8 cellular contexts compared by ENCODE assay signal in the genomic region with DNA sequence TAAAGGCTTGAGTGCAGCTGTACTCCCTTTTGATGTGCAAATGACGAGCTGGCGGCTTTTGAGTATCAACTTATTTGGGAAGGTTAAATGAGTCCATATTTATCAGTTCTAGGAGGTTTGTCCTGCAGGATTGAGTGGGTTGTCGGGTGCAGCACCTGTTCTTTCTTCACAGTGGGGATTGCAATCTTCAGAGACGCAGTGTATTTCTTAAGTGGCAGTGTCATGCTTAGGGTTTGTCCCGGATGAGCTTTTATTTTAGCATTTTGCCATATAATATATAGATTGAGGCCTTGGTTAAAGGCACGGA. TPM values are rescaled to one million over a fixed set of nuclear protein-coding genes. Genes with fewer than 3 reads are reported as not detected.
DNase-seq lines count a peak whose midpoint lies in the region; ATAC-seq, FAIRE-seq and TF ChIP-seq lines count a peak whose summit lies in the region.

No MANE protein-coding gene starts in this region.

- H3K9me3 Mint-ChIP-seq in activated naive CD8-positive, alpha-beta T cell (ENCODE audit: low read depth), result no peaks in the 10 kb centered on the region

- H2AFZ ChIP-seq in SK-N-SH (ENCODE audit: low read depth) (peak overlapping the region; percentile 53; the same call in 1 of the 2 replicates), keratinocyte (ENCODE audit: control insufficient read depth, low read length) (peak overlapping the region; percentile 94)

- H3K27ac ChIP-seq in SK-N-SH (ENCODE audit: low read depth in 2 of 2, low read length in 1 of 2), result peak overlapping the region; percentile 91 to 97; a peak in 2 of 4 replicates
- no peak overlapping the region for H3K27ac ChIP-seq in keratinocyte (ENCODE audit: control insufficient read depth, insufficient read depth, low read length)

- no peaks in the 10 kb centered on the region for H3K36me3 ChIP-seq in SK-N-SH (replicated peaks in 1 of 2; ENCODE audit: control insufficient read depth in 1 of 2, insufficient read depth in 2 of 2, low read length in 1 of 2)
- H3K36me3 ChIP-seq in keratinocyte (ENCODE audit: control insufficient read depth in 2 of 2, extremely low read depth in 1 of 2, insufficient read depth in 2 of 2, low read length in 2 of 2), result no peaks in the 10 kb centered on the region

- H3K4me1 ChIP-seq in SK-N-SH (ENCODE audit: control insufficient read depth in 1 of 2, insufficient read depth in 2 of 2, low read depth in 1 of 2, low read length in 1 of 2), result peaks cover 0 to 6% of the 10 kb centered on the region in 2 experiments; a peak in 2 of 4 replicates
- H3K4me1 ChIP-seq in keratinocyte (ENCODE audit: control insufficient read depth, extremely low read depth, insufficient read depth, low read length), result peaks cover 14% of the 10 kb centered on the region

- H3K27ac Mint-ChIP-seq in activated naive CD8-positive, alpha-beta T cell, result peak overlapping the region; percentile 81

- ATAC-seq in SK-N-SH treated with all-trans-retinoic acid at 6 μM for 48 hours, result no peak
- no peak for ATAC-seq in GM21717 (IDR thresholded peaks at IDR 0.05; ENCODE audit: unreplicated experiment)

- peaks cover 10% of the 10 kb centered on the region for H3F3A ChIP-seq in SK-N-SH (replicated peaks; ENCODE audit: insufficient read depth)

- H3K9me2 ChIP-seq in SK-N-SH, result no peaks in the 10 kb centered on the region

- no peaks in the 10 kb centered on the region for H3K9me3 ChIP-seq in SK-N-SH
- no peaks in the 10 kb centered on the region for H3K9me3 ChIP-seq in keratinocyte (ENCODE audit: control insufficient read depth, low read depth, low read length)

- H3K27me3 Mint-ChIP-seq in activated naive CD8-positive, alpha-beta T cell, result no peaks in the 10 kb centered on the region

- no peak for DNase-seq in SK-N-SH
- no peak for DNase-seq in keratinocyte (ENCODE audit: low read depth, low spot score)
- DNase-seq in superior temporal gyrus (ENCODE audit: extremely low spot score), result peak; percentile 61
- DNase-seq in GM19240 (ENCODE audit: insufficient read length, low spot score), result no peak
- no peak for DNase-seq in NCI-H2029 (lab: John Stamatoyannopoulos, UW)

- peak overlapping the region; percentile 90 to 95 for H3K4me3 ChIP-seq in SK-N-SH (ENCODE audit: low read depth in 2 of 2, low read length in 1 of 2)
- H3K4me3 ChIP-seq in keratinocyte (ENCODE audit: control insufficient read depth in 2 of 3, extremely low read depth in 1 of 3, insufficient read depth in 2 of 3, low read depth in 1 of 3, low read length in 3 of 3), result peak overlapping the region; percentile 82 to 89 (median 89)

- H3K4me2 ChIP-seq in SK-N-SH (peak overlapping the region; percentile 88), keratinocyte (ENCODE audit: control insufficient read depth, extremely low read depth, insufficient read depth, low read depth, low read length) (peak overlapping the region; percentile 97)

- WGBS in SK-N-SH (ENCODE audit: low lambda C conversion rate), result 23% methylated on average over 6 of the region's 6 CpGs

- no peak for TF ChIP-seq RAD21 in SK-N-SH (IDR thresholded peaks at IDR 0.05; ENCODE audit: low read length)

- POLR2A ChIA-PET in SK-N-SH (lab: Yijun Ruan, JAX), result interaction anchor here (0.6 kb wide), 1 partner anchor 951 kb away, joined by 3 read pairs; no protein-coding TSS in a partner anchor

- peaks cover 45% of the 10 kb centered on the region for H3K4me1 Mint-ChIP-seq in activated naive CD8-positive, alpha-beta T cell (ENCODE audit: low read depth)

- H4K20me1 ChIP-seq in SK-N-SH (ENCODE audit: insufficient read depth), result no peaks in the 10 kb centered on the region; the same call in 1 of the 2 replicates
- H4K20me1 ChIP-seq in keratinocyte (ENCODE audit: control insufficient read depth, extremely low read depth, insufficient read depth, low read length), result no peaks in the 10 kb centered on the region

- no peak for FAIRE-seq in keratinocyte (lab: Jason Lieb, UNC)

- H3K4me3 Mint-ChIP-seq in activated naive CD8-positive, alpha-beta T cell, result peak overlapping the region; percentile 98

- H3K79me2 ChIP-seq in SK-N-SH (ENCODE audit: insufficient read depth) (peaks cover 58% of the 10 kb centered on the region), keratinocyte (ENCODE audit: control insufficient read depth, insufficient read depth, low read length) (peaks cover 8% of the 10 kb centered on the region)

- no peaks in the 10 kb centered on the region for H3K27me3 ChIP-seq in SK-N-SH (ENCODE audit: insufficient read depth)
- H3K27me3 ChIP-seq in keratinocyte (ENCODE audit: control insufficient read depth, extremely low read depth, insufficient read depth, low read length), result no peaks in the 10 kb centered on the region

- H3K9me1 ChIP-seq in keratinocyte (ENCODE audit: control insufficient read depth, extremely low read depth, insufficient read depth, low read length), result no peaks in the 10 kb centered on the region

- dilution Hi-C loops in keratinocyte (cut with MboI; ENCODE audit: extremely low pct_ligation_motif_present, low sequenced_read_pairs), result no loop called here

- no peaks in the 10 kb centered on the region for H3K36me3 Mint-ChIP-seq in activated naive CD8-positive, alpha-beta T cell

- no peak for TF ChIP-seq EP300 in SK-N-SH (IDR thresholded peaks at IDR 0.05; ENCODE audit: borderline replicate concordance in 1 of 2, low read depth in 1 of 2, low read length in 1 of 2)

- H3K9ac ChIP-seq in SK-N-SH (peak overlapping the region; percentile 84), keratinocyte (ENCODE audit: control insufficient read depth, extremely low read depth, insufficient read depth, low read length) (peak overlapping the region; percentile 71)

- TF ChIP-seq CTCF in SK-N-SH (IDR thresholded peaks at IDR 0.05) (no peak), keratinocyte (optimal IDR thresholded peaks at IDR 0.05 in 1 of 3, IDR thresholded peaks at IDR 0.05 in 1 of 3, conservative IDR thresholded peaks at IDR 0.05 in 1 of 3; ENCODE audit: extremely low read depth in 1 of 3, insufficient read depth in 2 of 3, low read length in 3 of 3) (no peak)

- CTCF ChIA-PET in SK-N-SH (lab: Yijun Ruan, JAX), result interaction anchor here (0.6 to 8.8 kb wide), 21 partner anchors 15 to 1098 kb away, joined by 3 to 174 read pairs (median 4); no protein-coding TSS in a partner anchor

TF ChIP-seq in SK-N-SH, 30 proteins besides CTCF, POLR2A, EP300 and RAD21 (continues in another document):
- TF ChIP-seq TAF1 (IDR thresholded peaks at IDR 0.05; ENCODE audit: borderline replicate concordance, low read depth, low read length) (no peak), TEAD4 (IDR thresholded peaks at IDR 0.05; ENCODE audit: borderline replicate concordance, insufficient read depth) (no peak), GATA2 (CRISPR knock-in tag; IDR thresholded peaks at IDR 0.05) (no peak), YY1 (IDR thresholded peaks at IDR 0.05; ENCODE audit: low read depth) (no peak), JUND (IDR thresholded peaks at IDR 0.05) (no peak)
- TF ChIP-seq, protein P1, sequence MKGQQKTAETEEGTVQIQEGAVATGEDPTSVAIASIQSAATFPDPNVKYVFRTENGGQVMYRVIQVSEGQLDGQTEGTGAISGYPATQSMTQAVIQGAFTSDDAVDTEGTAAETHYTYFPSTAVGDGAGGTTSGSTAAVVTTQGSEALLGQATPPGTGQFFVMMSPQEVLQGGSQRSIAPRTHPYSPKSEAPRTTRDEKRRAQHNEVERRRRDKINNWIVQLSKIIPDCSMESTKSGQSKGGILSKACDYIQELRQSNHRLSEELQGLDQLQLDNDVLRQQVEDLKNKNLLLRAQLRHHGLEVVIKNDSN (IDR thresholded peaks at IDR 0.05; ENCODE audit: borderline replicate concordance, low read depth), result no peak

TF ChIP-seq in SK-N-SH treated with all-trans-retinoic acid at 6 μM for 48 hours, 23 proteins besides CTCF, POLR2A, EP300 and RAD21:
- TF ChIP-seq ZFP3 (CRISPR knock-in tag; IDR thresholded peaks at IDR 0.05), result no peak
- TF ChIP-seq BACH2 (CRISPR knock-in tag; IDR thresholded peaks at IDR 0.05; ENCODE audit: borderline replicate concordance), result no peak
- no peak for TF ChIP-seq ZNF8 (CRISPR knock-in tag; IDR thresholded peaks at IDR 0.05)
- no peak for TF ChIP-seq OSR1 (CRISPR knock-in tag; IDR thresholded peaks at IDR 0.05)

RNA-seq across cellular contexts. Expression of a gene that starts 1.2 kb away (rescaled TPM):
- 31.7 and 32.4 TPM in 2 replicates for polyA plus RNA-seq in SK-N-SH (2012; rRNA removed)
- polyA plus RNA-seq in SK-N-SH (2012; cell fraction: cytosol; rRNA removed), result 49.6 and 49.7 TPM in 2 replicates
- 10.5 and 23.8 TPM in 2 replicates for polyA plus RNA-seq in SK-N-SH (2012; cell fraction: nucleus; rRNA removed)
- polyA plus RNA-seq in keratinocyte, result 8.8 to 15.0 TPM (median 12.5 TPM) in 3 replicates
- polyA plus RNA-seq in keratinocyte (2011; ENCODE audit: low read depth), result 6.1 TPM
- polyA plus RNA-seq in keratinocyte (2011; cell fraction: cytosol; rRNA removed), result 4.9 and 7.5 TPM in 2 replicates
- polyA plus RNA-seq in keratinocyte (2011; cell fraction: nucleus; rRNA removed), result 8.8 and 10.0 TPM in 2 replicates
- 4.1 and 11.2 TPM in 2 replicates for polyA plus RNA-seq in keratinocyte (2012; ENCODE audit: low replicate concordance)
- 6.1 to 22.3 TPM (median 16.9 TPM) in 3 replicates for polyA minus RNA-seq in keratinocyte
- polyA minus RNA-seq in keratinocyte (2011; cell fraction: cytosol; rRNA and poly(A)+ RNA removed), result 6.1 TPM
- 9.9 and 21.5 TPM in 2 replicates for polyA minus RNA-seq in keratinocyte (2011; cell fraction: nucleus; rRNA and poly(A)+ RNA removed)
